In genomic region chrX:70132877-70133302, GRCh38 we compare ENCODE assay signal across 8 cellular contexts. TPM values are rescaled to one million over a fixed set of nuclear protein-coding genes. Genes with fewer than 3 reads are reported as not detected.
A peak's percentile ranks its signal among the peaks of the same experiment; 100 is the strongest.
DNase-seq lines count a peak whose midpoint lies in the region; ATAC-seq lines count a peak whose summit lies in the region.

No MANE protein-coding gene starts in this region.

- peaks cover 16 to 38% (median 22%) of the 10 kb centered on the region in 4 donors for H3K4me1 Mint-ChIP-seq in CD4-positive, alpha-beta memory T cell

- H3K36me3 Mint-ChIP-seq in CD4-positive, alpha-beta memory T cell: peaks cover 0 to 28% of the 10 kb centered on the region in 2 donors
- peaks cover 8 to 10% of the 10 kb centered on the region in 2 donors for H3K36me3 Mint-ChIP-seq in activated naive CD4-positive, alpha-beta T cell treated with anti-CD3 and anti-CD28 coated beads, Interleukin-2, amount 50 U/mL, for 72 hours

- H3K27me3 ChIP-seq in CD4-positive, alpha-beta memory T cell (ENCODE audit: insufficient read depth, low read length): no peaks in the 10 kb centered on the region
- H3K27me3 ChIP-seq in subcutaneous abdominal adipose tissue (ENCODE audit: control insufficient read depth in 5 of 5, insufficient read depth in 4 of 5, low read length in 5 of 5): peaks cover under 1 to 13% (median 3%) of the 10 kb centered on the region in 5 donors

- DNase-seq in CD4-positive, alpha-beta memory T cell: peak in 1 of 5 donors; percentile 42
- no peak for DNase-seq in activated naive CD4-positive, alpha-beta T cell treated with anti-CD3 and anti-CD28 coated beads, Interleukin-2, amount 50 U/mL, for 72 hours (ENCODE audit: low spot score in 2 of 2)
- peak; percentile 52 for DNase-seq in inferior parietal cortex (ENCODE audit: extremely low spot score)
- DNase-seq in glomerular visceral epithelial cell (ENCODE audit: extremely low spot score): no peak
- DNase-seq in DMS153 (lab: John Stamatoyannopoulos, UW): no peak

- no peaks in the 10 kb centered on the region for H3K9me3 Mint-ChIP-seq in CD4-positive, alpha-beta memory T cell
- H3K9me3 Mint-ChIP-seq in activated naive CD4-positive, alpha-beta T cell treated with anti-CD3 and anti-CD28 coated beads, Interleukin-2, amount 50 U/mL, for 72 hours: no peaks in the 10 kb centered on the region

- no peaks in the 10 kb centered on the region for H3K27me3 Mint-ChIP-seq in CD4-positive, alpha-beta memory T cell

- CTCF ChIA-PET in CD4-positive, alpha-beta memory T cell (lab: Charles Lee; ENCODE audit: partially characterized antibody): interaction anchor here (1.0 to 2.2 kb wide), 7 partner anchors 10 to 1305 kb away, joined by 3 to 9 read pairs (median 6); partner anchors contain the start of genes KIF4A and PDZD11

- H3K4me3 ChIP-seq in CD4-positive, alpha-beta memory T cell (ENCODE audit: low read length in 2 of 2): peak overlapping the region; percentile 89 to 90
- peak overlapping the region; percentile 83 to 95 (median 92) for H3K4me3 ChIP-seq in subcutaneous abdominal adipose tissue (ENCODE audit: low read depth in 1 of 5, low read length in 5 of 5)

- H3K4me3 Mint-ChIP-seq in CD4-positive, alpha-beta memory T cell: peak overlapping the region; percentile 87 to 99 (median 98)

- H3K9ac ChIP-seq in subcutaneous abdominal adipose tissue (ENCODE audit: low read length in 5 of 5): peak overlapping the region in 3 of 5 donors; percentile 65 to 75 (median 65)

- peak overlapping the region; percentile 84 to 99 (median 98) for H3K27ac Mint-ChIP-seq in CD4-positive, alpha-beta memory T cell
- peak overlapping the region; percentile 96 to 97 for H3K27ac Mint-ChIP-seq in activated naive CD4-positive, alpha-beta T cell treated with anti-CD3 and anti-CD28 coated beads, Interleukin-2, amount 50 U/mL, for 72 hours

- no peaks in the 10 kb centered on the region for H3K9me3 ChIP-seq in CD4-positive, alpha-beta memory T cell (ENCODE audit: control insufficient read depth in 1 of 2, low read length in 2 of 2)
- peaks cover 0 to 5% (median 3%) of the 10 kb centered on the region in 5 donors for H3K9me3 ChIP-seq in subcutaneous abdominal adipose tissue (ENCODE audit: control insufficient read depth in 5 of 5, low read length in 5 of 5)

- POLR2A ChIA-PET in CD4-positive, alpha-beta memory T cell (lab: Charles Lee; ENCODE audit: partially characterized antibody): interaction anchor here (0.5 to 2.6 kb wide), 10 partner anchors 17 to 1968 kb away, joined by 3 to 16 read pairs (median 6); partner anchors contain the start of genes EFNB1, KIF4A, PDZD11 and PJA1

- H3K27ac ChIP-seq in CD4-positive, alpha-beta memory T cell (ENCODE audit: low read depth, low read length): peak overlapping the region; percentile 77
- H3K27ac ChIP-seq in subcutaneous abdominal adipose tissue (ENCODE audit: low read depth, low read length): peak overlapping the region; percentile 69

- H3K36me3 ChIP-seq in CD4-positive, alpha-beta memory T cell (ENCODE audit: insufficient read depth, low read length): peaks cover 3% of the 10 kb centered on the region
- peaks cover 0 to 5% (median 0%) of the 10 kb centered on the region in 5 donors for H3K36me3 ChIP-seq in subcutaneous abdominal adipose tissue (ENCODE audit: control insufficient read depth in 5 of 5, insufficient read depth in 5 of 5, low read length in 5 of 5)

- H3K4me1 ChIP-seq in CD4-positive, alpha-beta memory T cell (ENCODE audit: insufficient read depth, low read length): peaks cover 35% of the 10 kb centered on the region
- peaks cover 0 to 19% (median 15%) of the 10 kb centered on the region in 5 donors for H3K4me1 ChIP-seq in subcutaneous abdominal adipose tissue (ENCODE audit: control insufficient read depth in 5 of 5, insufficient read depth in 5 of 5, low read length in 5 of 5)

- ATAC-seq in HG02938 (IDR thresholded peaks at IDR 0.05; ENCODE audit: unreplicated experiment): peak; percentile 40
- ATAC-seq in activated naive CD4-positive, alpha-beta T cell treated with anti-CD3 and anti-CD28 coated beads, Interleukin-2, amount 50 U/mL, for 72 hours: peak; percentile 75 to 87
- no peak for ATAC-seq in GM21526 (IDR thresholded peaks at IDR 0.05; ENCODE audit: low FRiP score, unreplicated experiment)

- intact Hi-C loops in CD4-positive, alpha-beta memory T cell (cut with micrococcal nuclease): loop anchor here (1.0 to 10.0 kb wide), 8 partner anchors 64 to 1628 kb away; partner anchors contain the start of genes EFNB1 and PJA1

RNA-seq across cellular contexts. Expression of gene IGBP1, which starts 0.4 kb away (rescaled TPM):
- 10 to 100 TPM; 60.8 to 66.2 TPM for total RNA-seq in CD4-positive, alpha-beta memory T cell
- polyA plus RNA-seq in CD4-positive, alpha-beta memory T cell: 10 to 100 TPM; 56.3 to 60.7 TPM
- 10 to 100 TPM; 54.1 to 69.2 TPM for total RNA-seq in activated naive CD4-positive, alpha-beta T cell treated with anti-CD3 and anti-CD28 coated beads, Interleukin-2, amount 50 U/mL, for 72 hours

RNA-seq across cellular contexts. Expression of gene DGAT2L6, which starts 44.4 kb away (rescaled TPM):
- total RNA-seq in CD4-positive, alpha-beta memory T cell: not detected
- polyA plus RNA-seq in CD4-positive, alpha-beta memory T cell: not detected
- total RNA-seq in activated naive CD4-positive, alpha-beta T cell treated with anti-CD3 and anti-CD28 coated beads, Interleukin-2, amount 50 U/mL, for 72 hours: not detected
